Comparison of ENCODE assay signal across 30 cellular contexts in genomic region chr7:37151741-37152413, GRCh38.
"Had no signal": no experiment of that assay in that cellular context is flagged by ENCODE, and none has a peak within 500 bp of the region (broad histone marks: within the 10 kb centered on the region; RNA-seq: fewer than 3 reads in every experiment).

No MANE protein-coding gene starts in this region.

- H3K4me1 ChIP-seq: left lung, lower lobe of right lung, prostate gland, thyroid gland, upper lobe of right lung had no signal

- H2AFZ ChIP-seq: hepatocyte had no signal

- ATAC-seq: heart right ventricle; left cardiac atrium; left lung; lower lobe of right lung; naive thymus-derived CD8-positive, alpha-beta T cell; right cardiac atrium; stimulated activated memory B cell treated with anti-CD40 and anti-IgM and Interleukin-4, amounts not matched to agents 10 μg/mL and 1 μg/mL and 100 μg/mL, for 72 hours; stimulated activated naive CD8-positive, alpha-beta T cell treated with anti-CD3 and anti-CD28 coated beads, Interleukin-15, amount 100 ng/mL, for 72 hours; upper lobe of right lung had no signal

- H3K4me3 ChIP-seq: heart right ventricle, hepatocyte, left lung, lower lobe of right lung, prostate gland, sigmoid colon, spleen, thyroid gland, transverse colon, upper lobe of right lung had no signal

- H3K36me3 ChIP-seq: prostate gland, sigmoid colon, transverse colon, upper lobe of right lung had no signal

- H3K27me3 ChIP-seq: heart right ventricle, hepatocyte, left lung, neutrophil, sigmoid colon, spleen, thyroid gland, transverse colon, upper lobe of right lung had no signal

- H3K4me2 ChIP-seq: hepatocyte had no signal

- H3K79me2 ChIP-seq: hepatocyte had no signal

- H3K9me3 ChIP-seq: left lung, lower lobe of right lung, neutrophil, prostate gland, sigmoid colon, spleen, thyroid gland, transverse colon, upper lobe of right lung had no signal

- H3K27ac Mint-ChIP-seq: naive thymus-derived CD8-positive, alpha-beta T cell; nephron; stimulated activated memory B cell treated with anti-CD40 and anti-IgM and Interleukin-4, amounts not matched to agents 10 μg/mL and 1 μg/mL and 100 μg/mL, for 72 hours; stimulated activated naive CD8-positive, alpha-beta T cell treated with anti-CD3 and anti-CD28 coated beads, Interleukin-15, amount 100 ng/mL, for 72 hours had no signal

- H3K4me1 Mint-ChIP-seq: neural crest cell had no signal

- FAIRE-seq: small intestine, urothelium cell line had no signal

- H3K4me3 Mint-ChIP-seq: naive thymus-derived CD8-positive, alpha-beta T cell; nephron; neural crest cell; stimulated activated memory B cell treated with anti-CD40 and anti-IgM and Interleukin-4, amounts not matched to agents 10 μg/mL and 1 μg/mL and 100 μg/mL, for 72 hours; stimulated activated naive CD8-positive, alpha-beta T cell treated with anti-CD3 and anti-CD28 coated beads, Interleukin-15, amount 100 ng/mL, for 72 hours had no signal

- H3K27ac ChIP-seq: heart right ventricle, hepatocyte, left lung, lower lobe of right lung, neutrophil, prostate gland, spleen, thyroid gland, transverse colon, upper lobe of right lung had no signal

- DNase-seq: heart right ventricle; islet precursor cell; left cardiac atrium; left lung; lower lobe of right lung; mammary epithelial cell; mesenchymal stem cell; naive thymus-derived CD8-positive, alpha-beta T cell; occipital lobe; right cardiac atrium; sigmoid colon; small intestine; spleen; stimulated activated CD4-positive, alpha-beta T cell treated with anti-CD3 and anti-CD28 coated beads, Interleukin-1b, Interleukin-23, amount 100 ng/mL, for 48 hours; stimulated activated CD4-positive, alpha-beta T cell treated with anti-CD3 and anti-CD28 coated beads, Interleukin-2, amount 100 ng/mL, for 48 hours; stimulated activated CD4-positive, alpha-beta T cell treated with anti-CD3 and anti-CD28 coated beads, Interleukin-4, amount 100 ng/mL, for 4 hours; stimulated activated CD8-positive, alpha-beta memory T cell treated with anti-CD3 and anti-CD28 coated beads, Interleukin-4, amount 100 ng/mL, for 48 hours; stimulated activated naive CD4-positive, alpha-beta T cell treated with Interleukin-2 at 50 U/mL for 16 hours; stimulated activated naive CD8-positive, alpha-beta T cell treated with anti-CD3 and anti-CD28 coated beads, Interleukin-15, amount 100 ng/mL, for 72 hours; substantia nigra; thyroid gland; transverse colon; upper lobe of right lung had no signal

- H3K27me3 Mint-ChIP-seq: naive thymus-derived CD8-positive, alpha-beta T cell; stimulated activated memory B cell treated with anti-CD40 and anti-IgM and Interleukin-4, amounts not matched to agents 10 μg/mL and 1 μg/mL and 100 μg/mL, for 72 hours; stimulated activated naive CD8-positive, alpha-beta T cell treated with anti-CD3 and anti-CD28 coated beads, Interleukin-15, amount 100 ng/mL, for 72 hours had no signal
